In the genomic region with DNA sequence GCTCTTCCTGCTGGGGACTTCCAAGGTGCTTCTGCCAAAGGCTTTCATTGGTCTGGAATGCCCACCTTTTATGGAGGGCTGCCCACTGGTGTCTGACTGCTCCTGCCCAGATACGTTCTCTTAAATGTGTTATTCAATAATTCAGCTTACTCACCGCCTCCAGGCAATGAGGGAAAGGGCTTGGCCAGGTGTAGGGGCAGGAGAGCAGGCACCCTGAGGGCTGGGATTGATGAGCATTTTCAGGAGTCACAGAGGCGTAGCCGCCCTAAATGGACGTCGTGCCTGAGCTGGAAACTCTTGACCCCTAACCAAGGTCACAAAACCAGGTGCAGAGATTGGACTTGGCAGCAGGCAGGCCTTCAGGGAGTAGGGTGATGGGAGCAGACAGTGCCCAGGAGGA, we compare ENCODE assay signal across 18 cellular contexts. TPM values are rescaled to one million over a fixed set of nuclear protein-coding genes. Genes with fewer than 3 reads are reported as not detected.
DNase-seq lines count a peak whose midpoint lies in the region; TF ChIP-seq lines count a peak whose summit lies in the region.
"Had no signal": no experiment of that assay in that cellular context is flagged by ENCODE, and none has a peak within 500 bp of the region (broad histone marks: within the 10 kb centered on the region; RNA-seq: fewer than 3 reads in every experiment).

No MANE protein-coding gene starts in this region.

- no peak overlapping the region for H3K4me2 ChIP-seq in trophoblast cell (ENCODE audit: low read length)

- H3K14ac ChIP-seq in trophoblast cell (ENCODE audit: low read length): no peak overlapping the region

- CTCF ChIA-PET in GM10248 (lab: Yijun Ruan, JAX): interaction anchor here (0.8 to 9.4 kb wide), 14 partner anchors 8 to 69 kb away, joined by 3 to 141 read pairs (median 15); a partner anchor contains a TSS

- H3K4me3 ChIP-seq in effector memory CD4-positive, alpha-beta T cell (ENCODE audit: insufficient read depth, low read depth, low read length, poor library complexity, severe bottlenecking): no peak overlapping the region
- no peak overlapping the region for H3K4me3 ChIP-seq in trophoblast cell (ENCODE audit: low read depth, low read length)
- no peak overlapping the region for H3K4me3 ChIP-seq in right atrium auricular region
- H3K4me3 ChIP-seq: thoracic aorta had no signal

- no peak overlapping the region for H4K12ac ChIP-seq in trophoblast cell (ENCODE audit: low read depth, low read length)

- DNase-seq in NCI-H187 (lab: John Stamatoyannopoulos, UW) (peak; percentile 12 to 28), NCI-H187 treated with DMSO at 0.1 percent for 48 hours (lab: John Stamatoyannopoulos, UW) (no peak), trophoblast cell (peak; percentile 86 to 88), GM10248 (ENCODE audit: extremely low spot score) (no peak), right atrium auricular region (ENCODE audit: low spot score) (no peak), NCI-H524 (lab: John Stamatoyannopoulos, UW) (no peak)
- DNase-seq in effector memory CD4-positive, alpha-beta T cell: no peak
- DNase-seq: 8988T, C1 segment of cervical spinal cord, glutamatergic neuron, NCI-H2029, NCI-H774, nucleus accumbens, SW 1271 had no signal

- H3K27ac ChIP-seq in KOPT-K1 (ENCODE audit: low read depth, low read length, poor library complexity, severe bottlenecking) (peak overlapping the region; percentile 98), trophoblast cell (ENCODE audit: low read depth, low read length) (no peak overlapping the region), right atrium auricular region (no peak overlapping the region)
- peak overlapping the region; percentile 2 for H3K27ac ChIP-seq in effector memory CD4-positive, alpha-beta T cell (ENCODE audit: insufficient read depth, low read length, poor library complexity, severe bottlenecking)
- H3K27ac ChIP-seq: epithelial cell of prostate, thoracic aorta had no signal

- H3K9ac ChIP-seq in trophoblast cell (ENCODE audit: low read length): no peak overlapping the region

- no peak overlapping the region for H2AK5ac ChIP-seq in trophoblast cell (ENCODE audit: low read length)

- TF ChIP-seq CTCF in GM10248 (IDR thresholded peaks at IDR 0.05; ENCODE audit: control extremely low read depth, extremely low read depth, low read depth, missing control alignments) (no peak), right atrium auricular region (IDR thresholded peaks at IDR 0.05) (no peak)

- H3K18ac ChIP-seq in trophoblast cell (ENCODE audit: low read length): no peak overlapping the region

- H3K4me1 ChIP-seq in effector memory CD4-positive, alpha-beta T cell (ENCODE audit: control insufficient read depth, insufficient read depth, low read length, poor library complexity, severe bottlenecking): peaks cover 5% of the 10 kb centered on the region
- H3K4me1 ChIP-seq in trophoblast cell (ENCODE audit: control insufficient read depth in 1 of 2, insufficient read depth in 2 of 2, low read length in 2 of 2) (no peaks in the 10 kb centered on the region), right atrium auricular region (no peaks in the 10 kb centered on the region)

- no peak overlapping the region for H4K8ac ChIP-seq in trophoblast cell (ENCODE audit: low read depth, low read length)

- POLR2A ChIA-PET in GM10248 (lab: Yijun Ruan, JAX): no interaction called here

- H2BK12ac ChIP-seq in trophoblast cell (ENCODE audit: low read length): no peak overlapping the region

- H3K36me3 ChIP-seq in KOPT-K1 (ENCODE audit: insufficient read depth, low read length): peaks cover 71% of the 10 kb centered on the region
- peaks cover 52% of the 10 kb centered on the region for H3K36me3 ChIP-seq in effector memory CD4-positive, alpha-beta T cell (ENCODE audit: control insufficient read depth, insufficient read depth, low read length)
- no peaks in the 10 kb centered on the region for H3K36me3 ChIP-seq in trophoblast cell (ENCODE audit: control insufficient read depth in 1 of 2, insufficient read depth in 2 of 2, low read length in 2 of 2)
- no peaks in the 10 kb centered on the region for H3K36me3 ChIP-seq in right atrium auricular region
- H3K36me3 ChIP-seq: thoracic aorta had no signal

- no peak overlapping the region for H4K91ac ChIP-seq in trophoblast cell (ENCODE audit: low read depth, low read length)

- no CpG with 5 or more reads among the region's 6 CpGs for WGBS in trophoblast cell (ENCODE audit: extremely low coverage, insufficient coverage, insufficient read length)

- no peak overlapping the region for H3K4ac ChIP-seq in trophoblast cell (ENCODE audit: low read depth, low read length)

- no peak overlapping the region for H2AFZ ChIP-seq in trophoblast cell (ENCODE audit: insufficient read depth, low read length, poor library complexity)

- no peaks in the 10 kb centered on the region for H3K79me2 ChIP-seq in trophoblast cell (ENCODE audit: control insufficient read depth, insufficient read depth, low read length, poor library complexity)

- no peak overlapping the region for H2BK5ac ChIP-seq in trophoblast cell (ENCODE audit: low read depth, low read length, poor library complexity)

- H3K23ac ChIP-seq in trophoblast cell (ENCODE audit: low read length): no peak overlapping the region

- no peak overlapping the region for H2BK120ac ChIP-seq in trophoblast cell (ENCODE audit: insufficient read depth, low read length, poor library complexity)

- no peaks in the 10 kb centered on the region for H3K79me1 ChIP-seq in trophoblast cell (ENCODE audit: low read length)

- H3K9me3 ChIP-seq in KOPT-K1 (ENCODE audit: insufficient read depth, low read length, poor library complexity, severe bottlenecking) (no peaks in the 10 kb centered on the region), trophoblast cell (ENCODE audit: insufficient read depth, low read depth, low read length) (peaks cover 4% of the 10 kb centered on the region), right atrium auricular region (no peaks in the 10 kb centered on the region)
- H3K9me3 ChIP-seq in effector memory CD4-positive, alpha-beta T cell (ENCODE audit: control insufficient read depth, low read length): no peaks in the 10 kb centered on the region
- H3K9me3 ChIP-seq: thoracic aorta had no signal

- no peaks in the 10 kb centered on the region for H3K27me3 ChIP-seq in effector memory CD4-positive, alpha-beta T cell (replicated peaks; ENCODE audit: control insufficient read depth, insufficient read depth, low read length, poor library complexity, severe bottlenecking)
- no peaks in the 10 kb centered on the region for H3K27me3 ChIP-seq in trophoblast cell (ENCODE audit: insufficient read depth, low read length)
- no peaks in the 10 kb centered on the region for H3K27me3 ChIP-seq in right atrium auricular region

RNA-seq across cellular contexts. Expression of a gene that starts 26.8 kb away (rescaled TPM):
- 0.04 and 0.08 TPM in 2 replicates for polyA plus RNA-seq in trophoblast cell (2013)
- total RNA-seq in right atrium auricular region: 1 to 10 TPM; 7.4 to 8.7 TPM
- total RNA-seq: RPMI7951, thoracic aorta had no signal

Comparison
In these comparisons a context has a peak if more than half of its experiments do, and no peak if none do; other contexts are left out.
1. DNase-seq: peak in NCI-H187 (2 of 2) and trophoblast cell (2 of 2); none in NCI-H187 treated with DMSO at 0.1 percent for 48 hours (single experiment), effector memory CD4-positive, alpha-beta T cell (0 of 3), GM10248 (single experiment), right atrium auricular region (single experiment) and NCI-H524 (0 of 2).
2. H3K27ac ChIP-seq: peak in KOPT-K1 (single experiment) and effector memory CD4-positive, alpha-beta T cell (single experiment); none in trophoblast cell (single experiment) and right atrium auricular region (0 of 2).